In genomic region chr12:113127791-113128199, GRCh38 we compare ENCODE assay signal across 16 cellular contexts. TPM values are rescaled to one million over a fixed set of nuclear protein-coding genes. Genes with fewer than 3 reads are reported as not detected.
DNase-seq lines count a peak whose midpoint lies in the region; ATAC-seq and TF ChIP-seq lines count a peak whose summit lies in the region.
"Had no signal": no experiment of that assay in that cellular context is flagged by ENCODE, and none has a peak within 500 bp of the region (broad histone marks: within the 10 kb centered on the region; RNA-seq: fewer than 3 reads in every experiment).

No MANE protein-coding gene starts in this region.

- H3F3A ChIP-seq in OCI-LY1 (ENCODE audit: insufficient read depth, low read length), result no peaks in the 10 kb centered on the region

- H4K91ac ChIP-seq in H9 (ENCODE audit: insufficient read length, low read depth, low read length), result no peak overlapping the region

- H3K23ac ChIP-seq in H9 (ENCODE audit: insufficient read length, low read depth, low read length), result no peak overlapping the region

- H2BK120ac ChIP-seq in H9 (ENCODE audit: low read depth, low read length, poor library complexity, severe bottlenecking), result no peak overlapping the region

- H3K4me3 ChIP-seq in BLaER1 (no peak overlapping the region), OCI-LY1 (ENCODE audit: low read depth, low read length, poor library complexity, severe bottlenecking) (no peak overlapping the region), osteoblast (ENCODE audit: insufficient read depth, low read length) (no peak overlapping the region), aorta (ENCODE audit: low read length in 2 of 2) (no peak overlapping the region)
- H3K4me3 ChIP-seq: HAP-1 had no signal

- H2BK5ac ChIP-seq in H9 (ENCODE audit: insufficient read length, low read length), result no peak overlapping the region

- peak overlapping the region in 1 of 2 donors; percentile 12 for H3K27ac Mint-ChIP-seq in effector memory CD8-positive, alpha-beta T cell
- H3K27ac Mint-ChIP-seq in H9, result peak overlapping the region in 1 of 3 experiments; percentile 48; a peak in 1 of 7 replicates
- H3K27ac Mint-ChIP-seq: T-cell had no signal

- H3K4ac ChIP-seq in H9 (ENCODE audit: low read depth, low read length), result no peak overlapping the region

- no peaks in the 10 kb centered on the region for H3K23me2 ChIP-seq in H9 (ENCODE audit: insufficient read length, low read depth, low read length, poor library complexity, severe bottlenecking)

- peaks cover 0 to 6% of the 10 kb centered on the region in 2 donors for H3K27me3 Mint-ChIP-seq in effector memory CD8-positive, alpha-beta T cell
- H3K27me3 Mint-ChIP-seq in H9 (ENCODE audit: low read depth), result peaks cover 6% of the 10 kb centered on the region; the same call in 1 of the 2 replicates
- H3K27me3 Mint-ChIP-seq: CD8-positive, alpha-beta memory T cell had no signal

- H2BK20ac ChIP-seq in H9 (ENCODE audit: low read depth, low read length, poor library complexity, severe bottlenecking), result no peak overlapping the region

- H3K9me3 Mint-ChIP-seq in effector memory CD8-positive, alpha-beta T cell, result no peaks in the 10 kb centered on the region
- H3K9me3 Mint-ChIP-seq in H9, result peaks cover 6% of the 10 kb centered on the region in 2 experiments; a peak in 4 of 5 replicates

- peaks cover 42% of the 10 kb centered on the region for H3K36me3 ChIP-seq in BLaER1
- peaks cover 70% of the 10 kb centered on the region for H3K36me3 ChIP-seq in OCI-LY1 (ENCODE audit: insufficient read depth, low read length)
- H3K36me3 ChIP-seq in osteoblast (ENCODE audit: insufficient read depth, low read length), result no peaks in the 10 kb centered on the region
- H3K36me3 ChIP-seq in aorta (ENCODE audit: control insufficient read depth in 1 of 2, insufficient read depth in 2 of 2, low read length in 1 of 2), result no peaks in the 10 kb centered on the region
- H3K36me3 ChIP-seq: HAP-1 had no signal

- no peak for ATAC-seq in aorta (ENCODE audit: low FRiP score)
- no peak for ATAC-seq in effector memory CD8-positive, alpha-beta T cell (replicated peaks)
- ATAC-seq: T-cell had no signal

- H3K9ac ChIP-seq in BLaER1, result no peak overlapping the region
- no peak overlapping the region for H3K9ac ChIP-seq in OCI-LY1 (ENCODE audit: low read length)
- no peak overlapping the region for H3K9ac ChIP-seq in H9 (ENCODE audit: extremely low read depth, insufficient read length, low read length)

- peaks cover 0 to 2% of the 10 kb centered on the region in 2 donors for H3K4me1 Mint-ChIP-seq in effector memory CD8-positive, alpha-beta T cell (ENCODE audit: low read depth in 2 of 2)
- peaks cover 4% of the 10 kb centered on the region in 2 experiments; a peak in 3 of 4 replicates for H3K4me1 Mint-ChIP-seq in H9
- H3K4me1 Mint-ChIP-seq: CD8-positive, alpha-beta memory T cell had no signal

- H4K20me1 ChIP-seq in BLaER1 (peaks cover 61% of the 10 kb centered on the region), OCI-LY1 (ENCODE audit: insufficient read depth, low read length) (no peaks in the 10 kb centered on the region), osteoblast (ENCODE audit: insufficient read depth, low read length) (no peaks in the 10 kb centered on the region), H9 (ENCODE audit: control insufficient read depth, insufficient read depth, insufficient read length) (no peaks in the 10 kb centered on the region)

- no peak overlapping the region for H3K4me3 Mint-ChIP-seq in effector memory CD8-positive, alpha-beta T cell
- H3K4me3 Mint-ChIP-seq in H9, result no peak overlapping the region
- H3K4me3 Mint-ChIP-seq: CD8-positive, alpha-beta memory T cell; T-cell had no signal

- DNase-seq in DMS53 (lab: John Stamatoyannopoulos, UW), result peak; percentile 86
- DNase-seq in osteoblast (ENCODE audit: insufficient read length, low spot score, missing footprints), result peak; percentile 82
- DNase-seq in aorta, result no peak
- DNase-seq in effector memory CD8-positive, alpha-beta T cell, result no peak
- DNase-seq in H9, result no peak
- DNase-seq: CD8-positive, alpha-beta memory T cell; DMS 273 treated with DMSO at 0.1 percent for 48 hours; MV-4-11; NCI-H82; T-cell had no signal

- H3K4me2 ChIP-seq in BLaER1, result peak overlapping the region; percentile 92
- no peak overlapping the region for H3K4me2 ChIP-seq in OCI-LY1 (ENCODE audit: low read length)
- no peak overlapping the region for H3K4me2 ChIP-seq in osteoblast (ENCODE audit: insufficient read depth, low read length)
- no peak overlapping the region for H3K4me2 ChIP-seq in H9 (ENCODE audit: insufficient read depth, insufficient read length, low read length)

- no peak overlapping the region for H3K56ac ChIP-seq in H9 (ENCODE audit: insufficient read length, low read depth, low read length)

- no peak overlapping the region for H3T11ph ChIP-seq in H9 (ENCODE audit: low read length)

- no peak overlapping the region for H3K18ac ChIP-seq in H9 (ENCODE audit: insufficient read length, low read depth, low read length)

- WGBS in aorta, 2 donors, result 42 to 53% methylated on average over 15 of the region's 15 CpGs
- WGBS in H9 (ENCODE audit: extremely low coverage, insufficient read length, low lambda C conversion rate), result no CpG with 5 or more reads among the region's 15 CpGs

- intact Hi-C loops in aorta (cut with DNase I), result no loop called here

- TF ChIP-seq CTCF in OCI-LY1 (IDR thresholded peaks at IDR 0.05; ENCODE audit: low read length), result no peak
- no peak for TF ChIP-seq CTCF in osteoblast (IDR thresholded peaks at IDR 0.05; ENCODE audit: extremely low read depth, low read depth, low read length)
- TF ChIP-seq CTCF in H9 (conservative IDR thresholded peaks at IDR 0.05), result no peak

- H3K9me3 ChIP-seq in BLaER1 (peaks cover 14% of the 10 kb centered on the region), OCI-LY1 (ENCODE audit: low read length) (peaks cover 10% of the 10 kb centered on the region), osteoblast (ENCODE audit: low read depth, low read length) (no peaks in the 10 kb centered on the region), aorta (ENCODE audit: control insufficient read depth, low read length) (no peaks in the 10 kb centered on the region), H9 (ENCODE audit: control insufficient read depth, low read depth, low read length) (no peaks in the 10 kb centered on the region)
- H3K9me3 ChIP-seq: HAP-1 had no signal

- H3K27me3 ChIP-seq in BLaER1 (no peaks in the 10 kb centered on the region), OCI-LY1 (ENCODE audit: insufficient read depth, low read length) (no peaks in the 10 kb centered on the region), osteoblast (ENCODE audit: insufficient read depth, low read length) (no peaks in the 10 kb centered on the region), aorta (ENCODE audit: control insufficient read depth in 1 of 2, insufficient read depth in 2 of 2, low read length in 1 of 2) (no peaks in the 10 kb centered on the region), H9 (ENCODE audit: insufficient read depth, low read length) (no peaks in the 10 kb centered on the region)

- no peak overlapping the region for H2BK12ac ChIP-seq in H9 (ENCODE audit: insufficient read length, low read depth, low read length)

- no peak overlapping the region for H4K5ac ChIP-seq in H9 (ENCODE audit: insufficient read length, low read depth, low read length)

- no peaks in the 10 kb centered on the region for H3K79me1 ChIP-seq in H9 (ENCODE audit: insufficient read depth, low read depth, low read length, poor library complexity, severe bottlenecking)

- H2BK15ac ChIP-seq in H9 (ENCODE audit: low read depth, low read length), result no peak overlapping the region

- H2AFZ ChIP-seq in OCI-LY1 (ENCODE audit: low read length), result no peak overlapping the region
- H2AFZ ChIP-seq in osteoblast (ENCODE audit: low read length), result no peak overlapping the region
- no peak overlapping the region for H2AFZ ChIP-seq in H9 (ENCODE audit: low read length)

- H3K79me2 ChIP-seq in OCI-LY1 (ENCODE audit: insufficient read depth, low read length) (peaks cover 17% of the 10 kb centered on the region), osteoblast (ENCODE audit: insufficient read depth, low read length) (no peaks in the 10 kb centered on the region), H9 (ENCODE audit: insufficient read depth, low read length) (no peaks in the 10 kb centered on the region)

- no peaks in the 10 kb centered on the region for H3K9me2 ChIP-seq in OCI-LY1 (ENCODE audit: low read depth, low read length)

- no peaks in the 10 kb centered on the region for H3K36me3 Mint-ChIP-seq in effector memory CD8-positive, alpha-beta T cell (ENCODE audit: insufficient read depth)
- H3K36me3 Mint-ChIP-seq in H9 (ENCODE audit: insufficient read depth in 1 of 3, low read depth in 3 of 3), result peaks cover 4 to 7% (median 4%) of the 10 kb centered on the region in 3 experiments; a peak in 5 of 7 replicates

- no peak overlapping the region for H3K14ac ChIP-seq in H9 (ENCODE audit: insufficient read depth, low read length)

- H3K27ac ChIP-seq in BLaER1 (peak overlapping the region; percentile 6; the same call in 1 of the 2 replicates), OCI-LY1 (ENCODE audit: low read depth, low read length, poor library complexity, severe bottlenecking) (peak overlapping the region; percentile 78), osteoblast (ENCODE audit: low read depth, low read length) (no peak overlapping the region), aorta (ENCODE audit: low read depth in 1 of 2, low read length in 2 of 2) (no peak overlapping the region), H9 (ENCODE audit: insufficient read length, low read depth, low read length) (no peak overlapping the region)

- H3K4me1 ChIP-seq in BLaER1, result peaks cover 54% of the 10 kb centered on the region
- H3K4me1 ChIP-seq in OCI-LY1 (ENCODE audit: insufficient read depth, low read length, severe bottlenecking), result peaks cover 50% of the 10 kb centered on the region
- H3K4me1 ChIP-seq in osteoblast (ENCODE audit: insufficient read depth, low read length), result no peaks in the 10 kb centered on the region
- H3K4me1 ChIP-seq in aorta (ENCODE audit: control insufficient read depth in 1 of 2, insufficient read depth in 2 of 2, low read length in 2 of 2), result no peaks in the 10 kb centered on the region
- H3K4me1 ChIP-seq in H9 (ENCODE audit: insufficient read depth, low read length), result no peaks in the 10 kb centered on the region
- H3K4me1 ChIP-seq: HAP-1 had no signal

- H4K8ac ChIP-seq in H9 (replicated peaks; ENCODE audit: insufficient read length, low read depth, low read length), result no peak overlapping the region

- H2AK5ac ChIP-seq in H9 (ENCODE audit: insufficient read length, low read length), result no peak overlapping the region

RNA-seq across cellular contexts. Expression of gene RASAL1, which starts 7.8 kb away (rescaled TPM):
- total RNA-seq in osteoblast, result not detected in 2 replicates
- total RNA-seq in aorta, result not detected
- not detected for polyA plus RNA-seq in aorta
- total RNA-seq in H9 (2021), result 2.3 and 2.7 TPM in 2 replicates
- total RNA-seq: RPMI7951 had no signal
- polyA plus RNA-seq: BJ had no signal

RNA-seq across cellular contexts. Expression of gene CFAP73, which starts 21.7 kb away (rescaled TPM):
- not detected in 2 replicates for total RNA-seq in osteoblast
- not detected for total RNA-seq in aorta
- under 1 TPM in 1 of 2 donors, not detected in 1; 0.10 TPM for polyA plus RNA-seq in aorta
- total RNA-seq in H9 (2021), result not detected in 2 replicates
- total RNA-seq: RPMI7951, SK-MEL-5 had no signal
- polyA plus RNA-seq: BJ; CD8-positive, alpha-beta memory T cell had no signal

RNA-seq across cellular contexts. Expression of gene DDX54, which starts 57.5 kb away (rescaled TPM):
- total RNA-seq in osteoblast, result 40.2 and 49.5 TPM in 2 replicates
- 10 to 100 TPM; 47.2 to 48.6 TPM for total RNA-seq in aorta
- 10 to 100 TPM; 12.6 to 70.8 TPM for polyA plus RNA-seq in aorta
- total RNA-seq in H9 (2021), result 83.0 TPM in 2 replicates

RNA-seq across cellular contexts. Expression of gene RITA1, which starts 57.7 kb away (rescaled TPM):
- 20.0 and 22.4 TPM in 2 replicates for total RNA-seq in osteoblast
- 10 to 100 TPM in 1 of 2 donors, 1 to 10 TPM in 1; 6.1 to 10.0 TPM for total RNA-seq in aorta
- 10 to 100 TPM; 10.8 to 11.5 TPM for polyA plus RNA-seq in aorta
- total RNA-seq in H9 (2021), result 26.0 and 26.1 TPM in 2 replicates

Comparison
In these comparisons a context has a peak if more than half of its experiments do, and no peak if none do; other contexts are left out.
1. H3K27ac ChIP-seq: peak in BLaER1 (single experiment) and OCI-LY1 (single experiment); none in osteoblast (single experiment), aorta (0 of 2) and H9 (single experiment).
2. DNase-seq: peak in DMS53 (single experiment) and osteoblast (single experiment); none in aorta (0 of 2), effector memory CD8-positive, alpha-beta T cell (0 of 3) and H9 (single experiment).